Comparison of ENCODE assay signal across 9 cellular contexts in genomic region chrX:120128306-120128846, GRCh38. TPM values are rescaled to one million over a fixed set of nuclear protein-coding genes. Genes with fewer than 3 reads are reported as not detected.
"Had no signal": no experiment of that assay in that cellular context is flagged by ENCODE, and none has a peak within 500 bp of the region (broad histone marks: within the 10 kb centered on the region; RNA-seq: fewer than 3 reads in every experiment).

No MANE protein-coding gene starts in this region.

RNA-seq across cellular contexts. Expression of gene RHOXF1, which starts 12.7 kb away (rescaled TPM):
- total RNA-seq: HT1080, IMR-90, MCF 10A, Right ventricle myocardium inferior, RPMI7951, SJCRH30 had no signal
- polyA plus RNA-seq: IMR-90 had no signal

RNA-seq across cellular contexts. Expression of gene RHOXF2, which starts 30.0 kb away (rescaled TPM):
- total RNA-seq: HT1080, IMR-90, MCF 10A, OCI-LY7, PC-9, Peyer's patch, Right ventricle myocardium inferior, RPMI7951, SJCRH30 had no signal
- polyA plus RNA-seq: IMR-90 had no signal

RNA-seq across cellular contexts. Expression of gene RHOXF2B, which starts 50.9 kb away (rescaled TPM):
- total RNA-seq: HT1080, IMR-90, MCF 10A, OCI-LY7, PC-9, Peyer's patch, Right ventricle myocardium inferior, SJCRH30 had no signal
- polyA plus RNA-seq: IMR-90 had no signal
